ENCODE assay signal across 2 cellular contexts in genomic region chr3:10272977-10273376, GRCh38.
TF ChIP-seq lines count a peak whose summit lies in the region.

No MANE protein-coding gene starts in this region.

TF ChIP-seq in SK-N-SH, 30 proteins besides CTCF, POLR2A, EP300 and RAD21 (continued from another document):
- TF ChIP-seq TAF1 (IDR thresholded peaks at IDR 0.05; ENCODE audit: borderline replicate concordance, low read depth, low read length) (no peak), MXI1 (IDR thresholded peaks at IDR 0.05; ENCODE audit: low read depth, low read length) (no peak), TEAD4 (IDR thresholded peaks at IDR 0.05; ENCODE audit: borderline replicate concordance, insufficient read depth) (no peak), MEF2A (IDR thresholded peaks at IDR 0.05; ENCODE audit: borderline replicate concordance, low read depth) (no peak), FOSL2 (IDR thresholded peaks at IDR 0.05; ENCODE audit: borderline replicate concordance, low read depth) (no peak), RFX5 (IDR thresholded peaks at IDR 0.05; ENCODE audit: low read length) (no peak)

TF ChIP-seq in SK-N-SH treated with all-trans-retinoic acid at 6 μM for 48 hours, 23 proteins besides CTCF, POLR2A, EP300 and RAD21 (continued from another document):
- no peak for TF ChIP-seq ZFP30 (CRISPR knock-in tag; IDR thresholded peaks at IDR 0.05)
- TF ChIP-seq ZC3H10 (CRISPR knock-in tag; IDR thresholded peaks at IDR 0.05) = no peak
- TF ChIP-seq OSR1 (CRISPR knock-in tag; IDR thresholded peaks at IDR 0.05) = no peak
- TF ChIP-seq ZNF8 (CRISPR knock-in tag; IDR thresholded peaks at IDR 0.05) = no peak
- no peak for TF ChIP-seq PATZ1 (CRISPR knock-in tag; IDR thresholded peaks at IDR 0.05; ENCODE audit: borderline replicate concordance)
- TF ChIP-seq CREB5 (CRISPR knock-in tag; IDR thresholded peaks at IDR 0.05; ENCODE audit: low read depth) = no peak
- no peak for TF ChIP-seq ZFP3 (CRISPR knock-in tag; IDR thresholded peaks at IDR 0.05)
- TF ChIP-seq ARNTL (CRISPR knock-in tag; IDR thresholded peaks at IDR 0.05; ENCODE audit: borderline replicate concordance, low read depth) = no peak
- TF ChIP-seq CSDC2 (CRISPR knock-in tag; IDR thresholded peaks at IDR 0.05) = no peak
- no peak for TF ChIP-seq GLIS3 (CRISPR knock-in tag; IDR thresholded peaks at IDR 0.05)
- TF ChIP-seq ISL1 (CRISPR knock-in tag; IDR thresholded peaks at IDR 0.05) = no peak
- no peak for TF ChIP-seq TCF4 (CRISPR knock-in tag; IDR thresholded peaks at IDR 0.05; ENCODE audit: borderline replicate concordance)
- TF ChIP-seq TSHZ2 (CRISPR knock-in tag; IDR thresholded peaks at IDR 0.05) = no peak
- TF ChIP-seq PPARA (CRISPR knock-in tag; IDR thresholded peaks at IDR 0.05; ENCODE audit: borderline replicate concordance) = no peak
- TF ChIP-seq SNAI2 (CRISPR knock-in tag; IDR thresholded peaks at IDR 0.05) = no peak
- no peak for TF ChIP-seq ZNF565 (CRISPR knock-in tag; conservative IDR thresholded peaks at IDR 0.05; ENCODE audit: low read depth)
- no peak for TF ChIP-seq RARB (CRISPR knock-in tag; IDR thresholded peaks at IDR 0.05)
- TF ChIP-seq TOX (CRISPR knock-in tag; IDR thresholded peaks at IDR 0.05; ENCODE audit: borderline replicate concordance) = no peak
